ENCODE assay signal across 1 cellular context in the genomic region with DNA sequence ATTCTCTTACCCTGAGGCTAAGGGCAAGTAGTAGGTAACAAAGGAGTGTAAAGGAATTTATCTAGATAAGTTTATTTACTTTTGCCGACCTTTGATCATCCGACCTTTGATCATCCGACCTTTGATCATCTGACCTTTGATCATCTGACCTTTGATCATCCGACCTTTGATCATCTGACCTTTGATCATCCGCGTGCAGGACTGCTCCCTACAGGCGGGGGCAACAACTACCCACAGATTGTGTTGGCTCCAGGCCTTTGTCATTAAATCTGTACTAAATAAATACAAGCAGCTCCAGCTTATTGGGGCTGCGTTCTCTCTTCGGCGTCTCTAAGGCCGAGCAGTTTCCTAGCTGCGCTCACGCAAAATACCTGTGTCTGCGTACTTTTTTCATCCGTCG.
TF ChIP-seq lines count a peak whose summit lies in the region.

No MANE protein-coding gene starts in this region.

TF ChIP-seq in HepG2, 621 proteins besides CTCF, POLR2A, EP300 and RAD21 (continued from another document):
- TF ChIP-seq, protein P1, sequence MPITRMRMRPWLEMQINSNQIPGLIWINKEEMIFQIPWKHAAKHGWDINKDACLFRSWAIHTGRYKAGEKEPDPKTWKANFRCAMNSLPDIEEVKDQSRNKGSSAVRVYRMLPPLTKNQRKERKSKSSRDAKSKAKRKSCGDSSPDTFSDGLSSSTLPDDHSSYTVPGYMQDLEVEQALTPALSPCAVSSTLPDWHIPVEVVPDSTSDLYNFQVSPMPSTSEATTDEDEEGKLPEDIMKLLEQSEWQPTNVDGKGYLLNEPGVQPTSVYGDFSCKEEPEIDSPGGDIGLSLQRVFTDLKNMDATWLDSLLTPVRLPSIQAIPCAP (CRISPR knock-in tag; IDR thresholded peaks at IDR 0.05; ENCODE audit: low read depth): no peak
- TF ChIP-seq ZNF367 (CRISPR knock-in tag; IDR thresholded peaks at IDR 0.05; ENCODE audit: borderline replicate concordance) (no peak), ZNF205 (CRISPR knock-in tag; IDR thresholded peaks at IDR 0.05) (no peak), ZNF891 (CRISPR knock-in tag; IDR thresholded peaks at IDR 0.05) (no peak), NBN (conservative IDR thresholded peaks at IDR 0.05) (no peak), RFXANK (CRISPR knock-in tag; IDR thresholded peaks at IDR 0.05) (no peak), PRMT3 (CRISPR knock-in tag; IDR thresholded peaks at IDR 0.05; ENCODE audit: borderline replicate concordance, low read depth) (no peak), HDAC2 (CRISPR knock-in tag; IDR thresholded peaks at IDR 0.05) (no peak), ZNF335 (CRISPR knock-in tag; IDR thresholded peaks at IDR 0.05) (no peak), RCOR2 (CRISPR knock-in tag; IDR thresholded peaks at IDR 0.05) (peak; percentile 70; the same call in 1 of the 2 replicates), NR2C2 (CRISPR knock-in tag; IDR thresholded peaks at IDR 0.05; ENCODE audit: borderline replicate concordance) (peak; percentile 90)
- TF ChIP-seq, protein P2, sequence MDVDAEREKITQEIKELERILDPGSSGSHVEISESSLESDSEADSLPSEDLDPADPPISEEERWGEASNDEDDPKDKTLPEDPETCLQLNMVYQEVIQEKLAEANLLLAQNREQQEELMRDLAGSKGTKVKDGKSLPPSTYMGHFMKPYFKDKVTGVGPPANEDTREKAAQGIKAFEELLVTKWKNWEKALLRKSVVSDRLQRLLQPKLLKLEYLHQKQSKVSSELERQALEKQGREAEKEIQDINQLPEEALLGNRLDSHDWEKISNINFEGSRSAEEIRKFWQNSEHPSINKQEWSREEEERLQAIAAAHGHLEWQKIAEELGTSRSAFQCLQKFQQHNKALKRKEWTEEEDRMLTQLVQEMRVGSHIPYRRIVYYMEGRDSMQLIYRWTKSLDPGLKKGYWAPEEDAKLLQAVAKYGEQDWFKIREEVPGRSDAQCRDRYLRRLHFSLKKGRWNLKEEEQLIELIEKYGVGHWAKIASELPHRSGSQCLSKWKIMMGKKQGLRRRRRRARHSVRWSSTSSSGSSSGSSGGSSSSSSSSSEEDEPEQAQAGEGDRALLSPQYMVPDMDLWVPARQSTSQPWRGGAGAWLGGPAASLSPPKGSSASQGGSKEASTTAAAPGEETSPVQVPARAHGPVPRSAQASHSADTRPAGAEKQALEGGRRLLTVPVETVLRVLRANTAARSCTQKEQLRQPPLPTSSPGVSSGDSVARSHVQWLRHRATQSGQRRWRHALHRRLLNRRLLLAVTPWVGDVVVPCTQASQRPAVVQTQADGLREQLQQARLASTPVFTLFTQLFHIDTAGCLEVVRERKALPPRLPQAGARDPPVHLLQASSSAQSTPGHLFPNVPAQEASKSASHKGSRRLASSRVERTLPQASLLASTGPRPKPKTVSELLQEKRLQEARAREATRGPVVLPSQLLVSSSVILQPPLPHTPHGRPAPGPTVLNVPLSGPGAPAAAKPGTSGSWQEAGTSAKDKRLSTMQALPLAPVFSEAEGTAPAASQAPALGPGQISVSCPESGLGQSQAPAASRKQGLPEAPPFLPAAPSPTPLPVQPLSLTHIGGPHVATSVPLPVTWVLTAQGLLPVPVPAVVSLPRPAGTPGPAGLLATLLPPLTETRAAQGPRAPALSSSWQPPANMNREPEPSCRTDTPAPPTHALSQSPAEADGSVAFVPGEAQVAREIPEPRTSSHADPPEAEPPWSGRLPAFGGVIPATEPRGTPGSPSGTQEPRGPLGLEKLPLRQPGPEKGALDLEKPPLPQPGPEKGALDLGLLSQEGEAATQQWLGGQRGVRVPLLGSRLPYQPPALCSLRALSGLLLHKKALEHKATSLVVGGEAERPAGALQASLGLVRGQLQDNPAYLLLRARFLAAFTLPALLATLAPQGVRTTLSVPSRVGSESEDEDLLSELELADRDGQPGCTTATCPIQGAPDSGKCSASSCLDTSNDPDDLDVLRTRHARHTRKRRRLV (CRISPR knock-in tag; IDR thresholded peaks at IDR 0.05): no peak
- TF ChIP-seq, protein P3, sequence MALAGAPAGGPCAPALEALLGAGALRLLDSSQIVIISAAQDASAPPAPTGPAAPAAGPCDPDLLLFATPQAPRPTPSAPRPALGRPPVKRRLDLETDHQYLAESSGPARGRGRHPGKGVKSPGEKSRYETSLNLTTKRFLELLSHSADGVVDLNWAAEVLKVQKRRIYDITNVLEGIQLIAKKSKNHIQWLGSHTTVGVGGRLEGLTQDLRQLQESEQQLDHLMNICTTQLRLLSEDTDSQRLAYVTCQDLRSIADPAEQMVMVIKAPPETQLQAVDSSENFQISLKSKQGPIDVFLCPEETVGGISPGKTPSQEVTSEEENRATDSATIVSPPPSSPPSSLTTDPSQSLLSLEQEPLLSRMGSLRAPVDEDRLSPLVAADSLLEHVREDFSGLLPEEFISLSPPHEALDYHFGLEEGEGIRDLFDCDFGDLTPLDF (CRISPR knock-in tag; IDR thresholded peaks at IDR 0.05): no peak
- TF ChIP-seq, protein P4, sequence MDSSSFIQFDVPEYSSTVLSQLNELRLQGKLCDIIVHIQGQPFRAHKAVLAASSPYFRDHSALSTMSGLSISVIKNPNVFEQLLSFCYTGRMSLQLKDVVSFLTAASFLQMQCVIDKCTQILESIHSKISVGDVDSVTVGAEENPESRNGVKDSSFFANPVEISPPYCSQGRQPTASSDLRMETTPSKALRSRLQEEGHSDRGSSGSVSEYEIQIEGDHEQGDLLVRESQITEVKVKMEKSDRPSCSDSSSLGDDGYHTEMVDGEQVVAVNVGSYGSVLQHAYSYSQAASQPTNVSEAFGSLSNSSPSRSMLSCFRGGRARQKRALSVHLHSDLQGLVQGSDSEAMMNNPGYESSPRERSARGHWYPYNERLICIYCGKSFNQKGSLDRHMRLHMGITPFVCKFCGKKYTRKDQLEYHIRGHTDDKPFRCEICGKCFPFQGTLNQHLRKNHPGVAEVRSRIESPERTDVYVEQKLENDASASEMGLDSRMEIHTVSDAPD (CRISPR knock-in tag; IDR thresholded peaks at IDR 0.05): no peak
- TF ChIP-seq, protein P5, sequence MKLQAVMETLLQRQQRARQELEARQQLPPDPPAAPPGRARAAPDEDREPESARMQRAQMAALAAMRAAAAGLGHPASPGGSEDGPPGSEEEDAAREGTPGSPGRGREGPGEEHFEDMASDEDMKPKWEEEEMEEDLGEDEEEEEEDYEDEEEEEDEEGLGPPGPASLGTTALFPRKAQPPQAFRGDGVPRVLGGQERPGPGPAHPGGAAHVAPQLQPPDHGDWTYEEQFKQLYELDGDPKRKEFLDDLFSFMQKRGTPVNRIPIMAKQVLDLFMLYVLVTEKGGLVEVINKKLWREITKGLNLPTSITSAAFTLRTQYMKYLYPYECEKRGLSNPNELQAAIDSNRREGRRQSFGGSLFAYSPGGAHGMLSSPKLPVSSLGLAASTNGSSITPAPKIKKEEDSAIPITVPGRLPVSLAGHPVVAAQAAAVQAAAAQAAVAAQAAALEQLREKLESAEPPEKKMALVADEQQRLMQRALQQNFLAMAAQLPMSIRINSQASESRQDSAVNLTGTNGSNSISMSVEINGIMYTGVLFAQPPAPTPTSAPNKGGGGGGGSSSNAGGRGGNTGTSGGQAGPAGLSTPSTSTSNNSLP (IDR thresholded peaks at IDR 0.05; ENCODE audit: low read depth, low read length): 0 out of 2 replicates have a peak, but pooled peaks have one; percentile 42
- TF ChIP-seq, protein P6, sequence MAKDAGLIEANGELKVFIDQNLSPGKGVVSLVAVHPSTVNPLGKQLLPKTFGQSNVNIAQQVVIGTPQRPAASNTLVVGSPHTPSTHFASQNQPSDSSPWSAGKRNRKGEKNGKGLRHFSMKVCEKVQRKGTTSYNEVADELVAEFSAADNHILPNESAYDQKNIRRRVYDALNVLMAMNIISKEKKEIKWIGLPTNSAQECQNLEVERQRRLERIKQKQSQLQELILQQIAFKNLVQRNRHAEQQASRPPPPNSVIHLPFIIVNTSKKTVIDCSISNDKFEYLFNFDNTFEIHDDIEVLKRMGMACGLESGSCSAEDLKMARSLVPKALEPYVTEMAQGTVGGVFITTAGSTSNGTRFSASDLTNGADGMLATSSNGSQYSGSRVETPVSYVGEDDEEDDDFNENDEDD (CRISPR knock-in tag; IDR thresholded peaks at IDR 0.05; ENCODE audit: borderline replicate concordance): no peak
